ENCODE assay signal across 26 cellular contexts in genomic region chr5:135557034-135557838, GRCh38. TPM values are rescaled to one million over a fixed set of nuclear protein-coding genes. Genes with fewer than 3 reads are reported as not detected.
"Had no signal": no experiment of that assay in that cellular context is flagged by ENCODE, and none has a peak within 500 bp of the region (broad histone marks: within the 10 kb centered on the region; RNA-seq: fewer than 3 reads in every experiment).

No MANE protein-coding gene starts in this region.

- H3K4me3 Mint-ChIP-seq: activated CD8-positive, alpha-beta T cell treated with anti-CD3 and anti-CD28 coated beads, Interleukin-2, amount 10 ng/mL, durations not matched to agents 7 days and 5 days; activated naive CD8-positive, alpha-beta T cell treated with anti-CD3 and anti-CD28 coated beads, Interleukin-2, amount 10 ng/mL, durations not matched to agents 7 days and 5 days; T-helper 1 cell treated with Interleukin-12 subunit alpha and Interleukin-12 subunit beta and Interleukin-4 antibody, amounts not matched to agents 30 μg/mL and 1 μg/mL, for 36 hours; WTC11 had no signal

- H3K9me3 Mint-ChIP-seq: activated naive CD8-positive, alpha-beta T cell treated with anti-CD3 and anti-CD28 coated beads, Interleukin-2, amount 10 ng/mL, durations not matched to agents 7 days and 5 days; T-helper 1 cell treated with Interleukin-12 subunit alpha and Interleukin-12 subunit beta and Interleukin-4 antibody, amounts not matched to agents 30 μg/mL and 1 μg/mL, for 36 hours; WTC11 had no signal

- DNase-seq: activated CD4-positive, alpha-beta T cell treated with anti-CD3 and anti-CD28 coated beads for 48 hours; activated CD4-positive, alpha-beta T cell treated with anti-CD3 and anti-CD28 coated beads, Interleukin-2, amount 50 U/mL, for 4 hours; activated CD4-positive, CD25-positive, alpha-beta regulatory T cell treated with anti-CD3 and anti-CD28 coated beads, Interleukin-2, amount 50 U/mL, for 72 hours; activated CD8-positive, alpha-beta memory T cell treated with anti-CD3 and anti-CD28 coated beads, Interleukin-2, amount 50 U/mL, for 48 hours; activated CD8-positive, alpha-beta T cell treated with anti-CD3 and anti-CD28 coated beads, Interleukin-2, amount 10 ng/mL, durations not matched to agents 7 days and 5 days; activated naive CD4-positive, alpha-beta T cell treated with anti-CD3 and anti-CD28 coated beads, Interleukin-2, amount 50 U/mL, for 16 hours; activated naive CD8-positive, alpha-beta T cell treated with anti-CD3 and anti-CD28 coated beads, Interleukin-2, amount 10 ng/mL, durations not matched to agents 7 days and 5 days; activated T-cell treated with anti-CD3 and anti-CD28 coated beads, Interleukin-2, amount 50 U/mL, for 1 hour; adrenal gland; aorta; NCI-H1092 treated with DMSO at 0.1 percent for 48 hours; NCI-H1417 treated with DMSO at 0.1 percent for 48 hours; NCI-H1694; NCI-H2029; NCI-H345; NCI-H510A; NCI-H69; PC-3; SHP77; SW 1271 had no signal

- H3K27ac Mint-ChIP-seq: activated CD8-positive, alpha-beta T cell treated with anti-CD3 and anti-CD28 coated beads, Interleukin-2, amount 10 ng/mL, durations not matched to agents 7 days and 5 days; activated naive CD8-positive, alpha-beta T cell treated with anti-CD3 and anti-CD28 coated beads, Interleukin-2, amount 10 ng/mL, durations not matched to agents 7 days and 5 days; T-helper 1 cell treated with Interleukin-12 subunit alpha and Interleukin-12 subunit beta and Interleukin-4 antibody, amounts not matched to agents 30 μg/mL and 1 μg/mL, for 36 hours; WTC11 had no signal

- H3K36me3 Mint-ChIP-seq: activated naive CD8-positive, alpha-beta T cell treated with anti-CD3 and anti-CD28 coated beads, Interleukin-2, amount 10 ng/mL, durations not matched to agents 7 days and 5 days; WTC11 had no signal

- ATAC-seq: activated CD8-positive, alpha-beta T cell treated with anti-CD3 and anti-CD28 coated beads, Interleukin-2, amount 10 ng/mL, durations not matched to agents 7 days and 5 days; PC-3; SK-N-SH treated with all-trans-retinoic acid at 6 μM for 48 hours; WTC11 had no signal

RNA-seq across cellular contexts. Expression of gene NEUROG1, which starts 21.5 kb away (rescaled TPM):
- total RNA-seq: activated CD8-positive, alpha-beta T cell treated with anti-CD3 and anti-CD28 coated beads, Interleukin-2, amount 10 ng/mL, durations not matched to agents 7 days and 5 days; activated naive CD8-positive, alpha-beta T cell treated with anti-CD3 and anti-CD28 coated beads, Interleukin-2, amount 10 ng/mL, durations not matched to agents 7 days and 5 days; adrenal gland; aorta; bronchial epithelial cell; MCF 10A; PC-3; SJSA1 had no signal

RNA-seq across cellular contexts. Expression of gene CXCL14, which starts 21.6 kb away (rescaled TPM):
- total RNA-seq: activated CD8-positive, alpha-beta T cell treated with anti-CD3 and anti-CD28 coated beads, Interleukin-2, amount 10 ng/mL, durations not matched to agents 7 days and 5 days; activated naive CD8-positive, alpha-beta T cell treated with anti-CD3 and anti-CD28 coated beads, Interleukin-2, amount 10 ng/mL, durations not matched to agents 7 days and 5 days; MCF 10A; PC-3 had no signal
